32 cellular contexts compared by ENCODE assay signal in genomic region chr3:119840855-119841254, GRCh38. TPM values are rescaled to one million over a fixed set of nuclear protein-coding genes. Genes with fewer than 3 reads are reported as not detected.
"Had no signal": no experiment of that assay in that cellular context is flagged by ENCODE, and none has a peak within 500 bp of the region (broad histone marks: within the 10 kb centered on the region; RNA-seq: fewer than 3 reads in every experiment).

No MANE protein-coding gene starts in this region.

- DNase-seq: activated CD4-positive, alpha-beta memory T cell treated with anti-CD3 and anti-CD28 coated beads, Interleukin-2, amount 10 ng/mL, durations not matched to agents 7 days and 5 days; activated CD4-positive, alpha-beta T cell treated with anti-CD3 and anti-CD28 coated beads for 1 hour; activated CD4-positive, alpha-beta T cell treated with anti-CD3 and anti-CD28 coated beads for 48 hours; activated CD4-positive, CD25-positive, alpha-beta regulatory T cell; activated CD8-positive, alpha-beta memory T cell treated with anti-CD3 and anti-CD28 coated beads for 24 hours; activated CD8-positive, alpha-beta memory T cell treated with anti-CD3 and anti-CD28 coated beads, Interleukin-2, amount 10 ng/mL, durations not matched to agents 7 days and 5 days; activated CD8-positive, alpha-beta memory T cell treated with anti-CD3 and anti-CD28 coated beads, Interleukin-2, amount 50 U/mL, for 48 hours; activated effector memory CD4-positive, alpha-beta T cell treated with Interleukin-2 at 50 U/mL for 16 hours; activated naive CD4-positive, alpha-beta T cell treated with anti-CD3 and anti-CD28 coated beads, Interleukin-2, amount 10 ng/mL, durations not matched to agents 7 days and 5 days; activated naive CD8-positive, alpha-beta T cell treated with anti-CD3 and anti-CD28 coated beads, Interleukin-2, amount 50 U/mL, for 24 hours; activated T-cell treated with anti-CD3 and anti-CD28 coated beads, Interleukin-2, amount 50 U/mL, for 48 hours; anterior cingulate cortex; IMR-90; NCI-H1105; NCI-H1417 treated with DMSO at 0.1 percent for 48 hours; NCI-H187 treated with DMSO at 0.1 percent for 48 hours; NCI-H2081; NCI-H2171 treated with DMSO at 0.1 percent for 48 hours; NCI-H226; NCI-H524 treated with DMSO at 0.1 percent for 48 hours; SIG-M5; T-helper 1 cell; T-helper 2 cell; T-helper 9 cell; WERI-Rb-1 had no signal

- H3K4me3 Mint-ChIP-seq: activated CD4-positive, alpha-beta memory T cell treated with anti-CD3 and anti-CD28 coated beads, Interleukin-2, amount 10 ng/mL, durations not matched to agents 7 days and 5 days; activated CD8-positive, alpha-beta memory T cell treated with anti-CD3 and anti-CD28 coated beads, Interleukin-2, amount 10 ng/mL, durations not matched to agents 7 days and 5 days; activated naive CD4-positive, alpha-beta T cell treated with anti-CD3 and anti-CD28 coated beads, Interleukin-2, amount 10 ng/mL, durations not matched to agents 7 days and 5 days; activated naive CD8-positive, alpha-beta T cell; activated naive CD8-positive, alpha-beta T cell treated with anti-CD3 and anti-CD28 coated beads, Interleukin-2, amount 50 U/mL, for 24 hours; brain had no signal

- FAIRE-seq: K562 had no signal

- H3K27me3 Mint-ChIP-seq: activated CD4-positive, alpha-beta memory T cell treated with anti-CD3 and anti-CD28 coated beads, Interleukin-2, amount 10 ng/mL, durations not matched to agents 7 days and 5 days; activated CD8-positive, alpha-beta memory T cell treated with anti-CD3 and anti-CD28 coated beads, Interleukin-2, amount 10 ng/mL, durations not matched to agents 7 days and 5 days; activated naive CD4-positive, alpha-beta T cell treated with anti-CD3 and anti-CD28 coated beads, Interleukin-2, amount 10 ng/mL, durations not matched to agents 7 days and 5 days; activated naive CD8-positive, alpha-beta T cell; activated naive CD8-positive, alpha-beta T cell treated with anti-CD3 and anti-CD28 coated beads, Interleukin-2, amount 50 U/mL, for 24 hours; brain had no signal

- H3K27ac Mint-ChIP-seq: activated CD4-positive, alpha-beta memory T cell treated with anti-CD3 and anti-CD28 coated beads, Interleukin-2, amount 10 ng/mL, durations not matched to agents 7 days and 5 days; activated CD8-positive, alpha-beta memory T cell treated with anti-CD3 and anti-CD28 coated beads, Interleukin-2, amount 10 ng/mL, durations not matched to agents 7 days and 5 days; activated naive CD4-positive, alpha-beta T cell treated with anti-CD3 and anti-CD28 coated beads, Interleukin-2, amount 10 ng/mL, durations not matched to agents 7 days and 5 days; activated naive CD8-positive, alpha-beta T cell; activated naive CD8-positive, alpha-beta T cell treated with anti-CD3 and anti-CD28 coated beads, Interleukin-2, amount 50 U/mL, for 24 hours had no signal

- H3K27ac ChIP-seq: WERI-Rb-1 had no signal

- H3K4me3 ChIP-seq: K562 had no signal

- H3K4me1 Mint-ChIP-seq: activated CD4-positive, alpha-beta memory T cell treated with anti-CD3 and anti-CD28 coated beads, Interleukin-2, amount 10 ng/mL, durations not matched to agents 7 days and 5 days; activated CD8-positive, alpha-beta memory T cell treated with anti-CD3 and anti-CD28 coated beads, Interleukin-2, amount 10 ng/mL, durations not matched to agents 7 days and 5 days; activated naive CD4-positive, alpha-beta T cell treated with anti-CD3 and anti-CD28 coated beads, Interleukin-2, amount 10 ng/mL, durations not matched to agents 7 days and 5 days; brain had no signal

- ATAC-seq: activated CD8-positive, alpha-beta memory T cell treated with anti-CD3 and anti-CD28 coated beads, Interleukin-2, amount 10 ng/mL, durations not matched to agents 7 days and 5 days; activated naive CD8-positive, alpha-beta T cell treated with anti-CD3 and anti-CD28 coated beads, Interleukin-2, amount 50 U/mL, for 24 hours; K562; Panc1; SK-N-SH treated with all-trans-retinoic acid at 6 μM for 48 hours had no signal

RNA-seq across cellular contexts. Expression of gene NR1I2, which starts 59.0 kb away (rescaled TPM):
- total RNA-seq: IMR-90, K562, M059J, SK-MEL-5 had no signal
- polyA plus RNA-seq: IMR-90, K562 had no signal
